ENCODE assay signal across 19 cellular contexts in genomic region chr4:87532109-87532508, GRCh38. TPM values are rescaled to one million over a fixed set of nuclear protein-coding genes. Genes with fewer than 3 reads are reported as not detected.
A peak's percentile ranks its signal among the peaks of the same experiment; 100 is the strongest.
DNase-seq lines count a peak whose midpoint lies in the region; TF ChIP-seq lines count a peak whose summit lies in the region.
"Had no signal": no experiment of that assay in that cellular context is flagged by ENCODE, and none has a peak within 500 bp of the region (broad histone marks: within the 10 kb centered on the region; RNA-seq: fewer than 3 reads in every experiment).

No MANE protein-coding gene starts in this region.

- TF ChIP-seq CTCF in ascending aorta (IDR thresholded peaks at IDR 0.05) (no peak), dorsolateral prefrontal cortex (IDR thresholded peaks at IDR 0.05 in 54 of 56, conservative IDR thresholded peaks at IDR 0.05 in 2 of 56; ENCODE audit: low read depth in 1 of 56, partially characterized antibody in 56 of 56) (no peak), parathyroid adenoma (IDR thresholded peaks at IDR 0.05) (no peak), tibial artery (IDR thresholded peaks at IDR 0.05) (no peak)

- H3K27ac ChIP-seq in ascending aorta (peak overlapping the region; percentile 91 to 95), dorsolateral prefrontal cortex (peak overlapping the region in 58 of 59 donors; percentile 51 to 98 (median 92)), parathyroid adenoma (peak overlapping the region; percentile 42), tibial artery (peak overlapping the region; percentile 88 to 90)
- H3K27ac ChIP-seq: VCaP had no signal

- H3K4me3 ChIP-seq in ascending aorta: no peak overlapping the region
- H3K4me3 ChIP-seq in dorsolateral prefrontal cortex: no peak overlapping the region
- no peak overlapping the region for H3K4me3 ChIP-seq in parathyroid adenoma (ENCODE audit: low read depth, low read length)
- H3K4me3 ChIP-seq in tibial artery: no peak overlapping the region
- H3K4me3 ChIP-seq: colonic mucosa, smooth muscle cell had no signal

- H3K4me1 ChIP-seq in ascending aorta (peaks cover 8 to 18% of the 10 kb centered on the region in 2 donors), parathyroid adenoma (no peaks in the 10 kb centered on the region), tibial artery (peaks cover 0 to 29% (median 22%) of the 10 kb centered on the region in 4 donors)
- H3K4me1 ChIP-seq: Caco-2, colonic mucosa had no signal

- H3K9ac ChIP-seq in parathyroid adenoma: no peak overlapping the region

- H3K9me3 ChIP-seq in ascending aorta (no peaks in the 10 kb centered on the region), parathyroid adenoma (ENCODE audit: control insufficient read depth, low read length) (no peaks in the 10 kb centered on the region), tibial artery (no peaks in the 10 kb centered on the region)
- H3K9me3 ChIP-seq: Caco-2, colonic mucosa had no signal

- H3K36me3 ChIP-seq in ascending aorta (no peaks in the 10 kb centered on the region), parathyroid adenoma (ENCODE audit: control insufficient read depth, insufficient read depth, low read length) (no peaks in the 10 kb centered on the region), tibial artery (no peaks in the 10 kb centered on the region)
- H3K36me3 ChIP-seq: colonic mucosa had no signal

- H3K4me2 ChIP-seq in parathyroid adenoma (ENCODE audit: low read length): no peak overlapping the region
- H3K4me2 ChIP-seq: smooth muscle cell had no signal

- H3K27me3 ChIP-seq in ascending aorta (no peaks in the 10 kb centered on the region), dorsolateral prefrontal cortex (no peaks in the 10 kb centered on the region), parathyroid adenoma (ENCODE audit: control insufficient read depth, insufficient read depth, low read length) (no peaks in the 10 kb centered on the region), tibial artery (no peaks in the 10 kb centered on the region)
- H3K27me3 ChIP-seq: colonic mucosa had no signal

- DNase-seq in ascending aorta (ENCODE audit: low spot score in 2 of 2) (no peak), dorsolateral prefrontal cortex (no peak), tibial artery (no peak), SKM-1 (lab: John Stamatoyannopoulos, UW; ENCODE audit: unreplicated experiment) (no peak), GF-D8 (lab: John Stamatoyannopoulos, UW) (no peak), KBM-7 (no peak)
- DNase-seq: activated CD4-positive, alpha-beta T cell treated with anti-CD3 and anti-CD28 coated beads, Interleukin-2, amount 50 U/mL, for 4 hours; activated naive CD4-positive, alpha-beta T cell treated with anti-CD3 and anti-CD28 coated beads, Interleukin-2, amount 10 ng/mL, durations not matched to agents 7 days and 5 days; activated T-cell treated with anti-CD3 and anti-CD28 coated beads, Interleukin-2, amount 50 U/mL, for 1 hour; Caco-2; colonic mucosa; naive thymus-derived CD4-positive, alpha-beta T cell; NCI-H1436; posterior cingulate gyrus; stimulated activated CD8-positive, alpha-beta memory T cell treated with anti-CD3 and anti-CD28 coated beads, Interleukin-4, amount 100 ng/mL, for 48 hours had no signal

- in situ Hi-C loops in KBM-7 (cut with MboI; ENCODE audit: low pct_unique_long_range_greater_than_20kb, low sequenced_read_pairs): no loop called here

- intact Hi-C loops in ascending aorta (cut with DNase I) (loop anchor here (1.0 kb wide), 1 partner anchor 8 kb away; no protein-coding TSS in a partner anchor), dorsolateral prefrontal cortex (cut with DNase I) (no loop called here), tibial artery (cut with DNase I; ENCODE audit: low total_unique reads) (no loop called here)

- H3K79me2 ChIP-seq in parathyroid adenoma: no peaks in the 10 kb centered on the region

- no peak overlapping the region for H2AFZ ChIP-seq in parathyroid adenoma

RNA-seq across cellular contexts. Expression of gene SPARCL1, which starts 2.9 kb away (rescaled TPM):
- 830 TPM for total RNA-seq in ascending aorta
- 1,000 to 10,000 TPM in 109 of 120 experiments, 100 to 1,000 TPM in 11; 619 to 2,075 (median 1,355) TPM for total RNA-seq in dorsolateral prefrontal cortex
- total RNA-seq: B cell; naive thymus-derived CD4-positive, alpha-beta T cell; smooth muscle cell had no signal

Comparison
In these comparisons a context has a peak if more than half of its experiments do, and no peak if none do; other contexts are left out.
1. H3K27ac ChIP-seq: peak in every context shown above with its lines; median percentile 93 in ascending aorta; 92 in dorsolateral prefrontal cortex; 89 in tibial artery; 42 in parathyroid adenoma.